26 cellular contexts compared by ENCODE assay signal in genomic region chr3:181050738-181051137, GRCh38.
"Had no signal": no experiment of that assay in that cellular context is flagged by ENCODE, and none has a peak within 500 bp of the region (broad histone marks: within the 10 kb centered on the region; RNA-seq: fewer than 3 reads in every experiment).

No MANE protein-coding gene starts in this region.

- H3K27me3 Mint-ChIP-seq: natural killer cell treated with Interleukin-12 subunit alpha and Interleukin-12 subunit beta and Interleukin-15 and Interleukin-18, amount 100 ng/mL, for 72 hours; type B pancreatic cell had no signal

- ATAC-seq: heart right ventricle; mucosa of descending colon; naive thymus-derived CD4-positive, alpha-beta T cell; natural killer cell treated with Interleukin-12 subunit alpha and Interleukin-12 subunit beta and Interleukin-15 and Interleukin-18, amount 100 ng/mL, for 72 hours; pancreas; right cardiac atrium; sciatic nerve; stimulated activated effector memory CD8-positive, alpha-beta T cell treated with anti-CD3 and anti-CD28 coated beads, Interleukin-12 subunit alpha, Interleukin-12 subunit beta, amount 100 ng/mL, for 72 hours; stimulated activated naive CD8-positive, alpha-beta T cell treated with anti-CD3 and anti-CD28 coated beads, Interleukin-15, amount 100 ng/mL, for 72 hours had no signal

- H2AFZ ChIP-seq: hepatocyte had no signal

- H3K36me3 Mint-ChIP-seq: stimulated activated effector memory CD8-positive, alpha-beta T cell treated with anti-CD3 and anti-CD28 coated beads, Interleukin-12 subunit alpha, Interleukin-12 subunit beta, amount 100 ng/mL, for 72 hours; type B pancreatic cell had no signal

- H3K4me2 ChIP-seq: hepatocyte had no signal

- H3K4me3 ChIP-seq: heart right ventricle, hepatocyte, left ventricle myocardium inferior, lung, mucosa of descending colon, pancreas, prostate gland, spleen, tibial nerve, vagina had no signal

- H3K27me3 ChIP-seq: heart right ventricle, hepatocyte, pancreas, spleen, tibial nerve, vagina had no signal

- DNase-seq: heart right ventricle; islet precursor cell; left ventricle myocardium inferior; mesendoderm; midbrain; mucosa of descending colon; naive thymus-derived CD4-positive, alpha-beta T cell; nucleus accumbens; pancreas; retina; right cardiac atrium; small intestine; spleen; stimulated activated CD4-positive, alpha-beta T cell treated with anti-CD3 and anti-CD28 coated beads, Interleukin-4, amount 100 ng/mL, for 24 hours; stimulated activated naive CD4-positive, alpha-beta T cell; stimulated activated naive CD8-positive, alpha-beta T cell treated with anti-CD3 and anti-CD28 coated beads, Interleukin-15, amount 100 ng/mL, for 72 hours; substantia nigra had no signal

- H3K79me2 ChIP-seq: hepatocyte had no signal

- H3K4me1 ChIP-seq: heart right ventricle, left ventricle myocardium inferior, pancreas, prostate gland, spleen, tibial nerve, vagina had no signal

- H3K4me1 Mint-ChIP-seq: naive thymus-derived CD4-positive, alpha-beta T cell; stimulated activated effector memory CD8-positive, alpha-beta T cell treated with anti-CD3 and anti-CD28 coated beads, Interleukin-12 subunit alpha, Interleukin-12 subunit beta, amount 100 ng/mL, for 72 hours; stimulated activated naive CD8-positive, alpha-beta T cell treated with anti-CD3 and anti-CD28 coated beads, Interleukin-15, amount 100 ng/mL, for 72 hours had no signal

- H3K9me3 ChIP-seq: pancreas, prostate gland, vagina had no signal

- H3K27ac ChIP-seq: heart right ventricle, hepatocyte, left ventricle myocardium inferior, pancreas, prostate gland, spleen, tibial nerve, vagina had no signal

- FAIRE-seq: pancreas, small intestine had no signal

- H3K27ac Mint-ChIP-seq: naive thymus-derived CD4-positive, alpha-beta T cell; natural killer cell treated with Interleukin-12 subunit alpha and Interleukin-12 subunit beta and Interleukin-15 and Interleukin-18, amount 100 ng/mL, for 72 hours; stimulated activated effector memory CD8-positive, alpha-beta T cell treated with anti-CD3 and anti-CD28 coated beads, Interleukin-12 subunit alpha, Interleukin-12 subunit beta, amount 100 ng/mL, for 72 hours; stimulated activated naive CD8-positive, alpha-beta T cell treated with anti-CD3 and anti-CD28 coated beads, Interleukin-15, amount 100 ng/mL, for 72 hours; type B pancreatic cell had no signal

- H3K9me3 Mint-ChIP-seq: stimulated activated effector memory CD8-positive, alpha-beta T cell treated with anti-CD3 and anti-CD28 coated beads, Interleukin-12 subunit alpha, Interleukin-12 subunit beta, amount 100 ng/mL, for 72 hours had no signal

- H3K36me3 ChIP-seq: heart right ventricle, left ventricle myocardium inferior, pancreas, prostate gland, spleen, tibial nerve, vagina had no signal

- H3K4me3 Mint-ChIP-seq: naive thymus-derived CD4-positive, alpha-beta T cell; natural killer cell treated with Interleukin-12 subunit alpha and Interleukin-12 subunit beta and Interleukin-15 and Interleukin-18, amount 100 ng/mL, for 72 hours; stimulated activated effector memory CD8-positive, alpha-beta T cell treated with anti-CD3 and anti-CD28 coated beads, Interleukin-12 subunit alpha, Interleukin-12 subunit beta, amount 100 ng/mL, for 72 hours; stimulated activated naive CD8-positive, alpha-beta T cell treated with anti-CD3 and anti-CD28 coated beads, Interleukin-15, amount 100 ng/mL, for 72 hours; type B pancreatic cell had no signal
